ENCODE assay signal across 34 cellular contexts in the genomic region with DNA sequence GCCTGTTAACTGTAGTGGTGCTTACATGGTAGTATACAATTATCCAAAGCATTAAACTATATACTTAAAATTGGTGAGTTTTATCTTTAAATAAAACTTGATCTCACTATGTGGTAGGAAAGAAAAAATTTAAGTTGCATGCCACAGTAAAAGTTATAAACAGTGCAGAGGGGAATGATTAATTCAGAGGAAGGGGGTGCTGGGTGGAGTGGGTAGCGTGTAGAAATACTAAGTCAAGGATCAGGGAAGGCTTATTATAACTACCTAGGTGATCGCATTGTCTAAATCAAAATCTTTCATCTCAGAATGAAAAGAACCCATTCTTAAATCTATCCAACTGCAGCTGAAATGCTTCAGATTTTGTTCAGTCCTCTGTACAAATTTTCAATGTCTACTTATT.
"Had no signal": no experiment of that assay in that cellular context is flagged by ENCODE, and none has a peak within 500 bp of the region (broad histone marks: within the 10 kb centered on the region; RNA-seq: fewer than 3 reads in every experiment).

No MANE protein-coding gene starts in this region.

- H3K4me1 ChIP-seq: breast epithelium, colonic mucosa, esophagus squamous epithelium, gastroesophageal sphincter had no signal

- H3K4me1 Mint-ChIP-seq: activated CD4-positive, alpha-beta T cell treated with anti-CD3 and anti-CD28 coated beads for 36 hours; activated CD4-positive, alpha-beta T cell treated with anti-CD3 and anti-CD28 coated beads, Interleukin-2, amount 10 ng/mL, durations not matched to agents 24 days and 14 days; activated CD8-positive, alpha-beta memory T cell treated with anti-CD3 and anti-CD28 coated beads, Interleukin-2, amount 10 ng/mL, durations not matched to agents 7 days and 5 days; activated naive CD4-positive, alpha-beta T cell treated with anti-CD3 and anti-CD28 coated beads, Interleukin-2, amount 50 U/mL, for 24 hours; activated naive CD8-positive, alpha-beta T cell treated with anti-CD3 and anti-CD28 coated beads for 36 hours; activated naive CD8-positive, alpha-beta T cell treated with anti-CD3 and anti-CD28 coated beads, Interleukin-2, amount 50 U/mL, for 24 hours had no signal

- H3K4me3 ChIP-seq: adrenal gland, breast epithelium, cardiac muscle cell, colonic mucosa, esophagus squamous epithelium, gastroesophageal sphincter had no signal

- H3K27me3 Mint-ChIP-seq: activated CD4-positive, alpha-beta memory T cell treated with anti-CD3 and anti-CD28 coated beads for 36 hours; activated CD4-positive, alpha-beta T cell treated with anti-CD3 and anti-CD28 coated beads for 36 hours; activated CD4-positive, alpha-beta T cell treated with anti-CD3 and anti-CD28 coated beads, Interleukin-2, amount 10 ng/mL, durations not matched to agents 24 days and 14 days; activated CD8-positive, alpha-beta memory T cell treated with anti-CD3 and anti-CD28 coated beads, Interleukin-2, amount 10 ng/mL, durations not matched to agents 7 days and 5 days; activated naive CD4-positive, alpha-beta T cell treated with anti-CD3 and anti-CD28 coated beads, Interleukin-2, amount 50 U/mL, for 24 hours; activated naive CD8-positive, alpha-beta T cell treated with anti-CD3 and anti-CD28 coated beads for 36 hours; activated naive CD8-positive, alpha-beta T cell treated with anti-CD3 and anti-CD28 coated beads, Interleukin-2, amount 50 U/mL, for 24 hours; brain had no signal

- H3K27me3 ChIP-seq: adrenal gland, breast epithelium, cardiac muscle cell, colonic mucosa, esophagus squamous epithelium, gastroesophageal sphincter had no signal

- ATAC-seq: activated CD4-positive, alpha-beta T cell treated with anti-CD3 and anti-CD28 coated beads for 36 hours; activated CD8-positive, alpha-beta memory T cell treated with anti-CD3 and anti-CD28 coated beads, Interleukin-2, amount 10 ng/mL, durations not matched to agents 7 days and 5 days; activated CD8-positive, alpha-beta T cell treated with anti-CD3 and anti-CD28 coated beads, Interleukin-2, amount 10 ng/mL, durations not matched to agents 7 days and 5 days; activated naive CD8-positive, alpha-beta T cell treated with anti-CD3 and anti-CD28 coated beads, Interleukin-2, amount 50 U/mL, for 24 hours; gastroesophageal sphincter had no signal

- FAIRE-seq: endothelial cell of umbilical vein had no signal

- DNase-seq: activated CD4-positive, alpha-beta memory T cell treated with anti-CD3 and anti-CD28 coated beads for 36 hours; activated CD4-positive, alpha-beta T cell treated with anti-CD3 and anti-CD28 coated beads for 36 hours; activated CD4-positive, alpha-beta T cell treated with anti-CD3 and anti-CD28 coated beads, Interleukin-2, amount 10 ng/mL, durations not matched to agents 24 days and 14 days; activated CD4-positive, CD25-positive, alpha-beta regulatory T cell; activated CD4-positive, CD25-positive, alpha-beta regulatory T cell treated with anti-CD3 and anti-CD28 coated beads, Interleukin-2, amount 50 U/mL, for 72 hours; activated CD8-positive, alpha-beta memory T cell treated with anti-CD3 and anti-CD28 coated beads, Interleukin-2, amount 10 ng/mL, durations not matched to agents 7 days and 5 days; activated CD8-positive, alpha-beta memory T cell treated with anti-CD3 and anti-CD28 coated beads, Interleukin-2, amount 50 U/mL, for 4 hours; activated CD8-positive, alpha-beta T cell treated with anti-CD3 and anti-CD28 coated beads, Interleukin-2, amount 10 ng/mL, durations not matched to agents 7 days and 5 days; activated effector memory CD4-positive, alpha-beta T cell treated with anti-CD3 and anti-CD28 coated beads, Interleukin-2, amount 50 U/mL, for 16 hours; activated naive CD4-positive, alpha-beta T cell treated with anti-CD3 and anti-CD28 coated beads for 36 hours; activated naive CD8-positive, alpha-beta T cell treated with anti-CD3 and anti-CD28 coated beads for 36 hours; activated naive CD8-positive, alpha-beta T cell treated with anti-CD3 and anti-CD28 coated beads, Interleukin-2, amount 50 U/mL, for 24 hours; activated T-cell treated with anti-CD3 and anti-CD28 coated beads, Interleukin-2, amount 50 U/mL, for 1 hour; activated T-cell treated with anti-CD3 and anti-CD28 coated beads, Interleukin-2, amount 50 U/mL, for 48 hours; adrenal gland; amygdala; aorta; central memory CD4-positive, alpha-beta T cell; cerebellar nuclear complex; colonic mucosa; effector CD8-positive, alpha-beta T cell; esophagus squamous epithelium; foreskin melanocyte; head of caudate nucleus; T-helper 2 cell had no signal

- H3K27ac ChIP-seq: adrenal gland, breast epithelium, cardiac muscle cell, colonic mucosa, epithelial cell of prostate, esophagus squamous epithelium, gastroesophageal sphincter had no signal

- H3K27ac Mint-ChIP-seq: activated CD4-positive, alpha-beta memory T cell treated with anti-CD3 and anti-CD28 coated beads for 36 hours; activated CD4-positive, alpha-beta T cell treated with anti-CD3 and anti-CD28 coated beads for 36 hours; activated CD4-positive, alpha-beta T cell treated with anti-CD3 and anti-CD28 coated beads, Interleukin-2, amount 10 ng/mL, durations not matched to agents 24 days and 14 days; activated CD8-positive, alpha-beta memory T cell treated with anti-CD3 and anti-CD28 coated beads, Interleukin-2, amount 10 ng/mL, durations not matched to agents 7 days and 5 days; activated CD8-positive, alpha-beta T cell treated with anti-CD3 and anti-CD28 coated beads, Interleukin-2, amount 10 ng/mL, durations not matched to agents 7 days and 5 days; activated naive CD4-positive, alpha-beta T cell treated with anti-CD3 and anti-CD28 coated beads for 36 hours; activated naive CD4-positive, alpha-beta T cell treated with anti-CD3 and anti-CD28 coated beads, Interleukin-2, amount 50 U/mL, for 24 hours; activated naive CD8-positive, alpha-beta T cell treated with anti-CD3 and anti-CD28 coated beads for 36 hours; activated naive CD8-positive, alpha-beta T cell treated with anti-CD3 and anti-CD28 coated beads, Interleukin-2, amount 50 U/mL, for 24 hours; activated T-helper 1 cell treated with anti-CD3 and anti-CD28 coated beads, Interleukin-12 subunit alpha, Interleukin-12 subunit beta, Interleukin-2, Interleukin-4 antibody, amounts not matched to agents 30 ng/mL and 10 ng/mL and 1 ng/mL, durations not matched to agents 14 hours and 24 hours and 36 hours; activated T-helper 2 cell treated with anti-CD3 and anti-CD28 coated beads, Interferon-gamma antibody, Interleukin-2, Interleukin-4, amounts not matched to agents 10 μg/mL and 5 μg/mL and 100 μg/mL, durations not matched to agents 14 hours and 24 hours and 36 hours; brain had no signal

- H3K36me3 Mint-ChIP-seq: activated CD4-positive, alpha-beta memory T cell treated with anti-CD3 and anti-CD28 coated beads for 36 hours; activated CD8-positive, alpha-beta memory T cell treated with anti-CD3 and anti-CD28 coated beads, Interleukin-2, amount 10 ng/mL, durations not matched to agents 7 days and 5 days; activated naive CD4-positive, alpha-beta T cell treated with anti-CD3 and anti-CD28 coated beads, Interleukin-2, amount 50 U/mL, for 24 hours; activated naive CD8-positive, alpha-beta T cell treated with anti-CD3 and anti-CD28 coated beads for 36 hours had no signal

- H3K36me3 ChIP-seq: adrenal gland, breast epithelium, cardiac muscle cell, colonic mucosa, esophagus squamous epithelium, gastroesophageal sphincter had no signal

- H3K9me3 ChIP-seq: breast epithelium, colonic mucosa, esophagus squamous epithelium, gastroesophageal sphincter had no signal

- H3K4me3 Mint-ChIP-seq: activated CD4-positive, alpha-beta memory T cell treated with anti-CD3 and anti-CD28 coated beads for 36 hours; activated CD4-positive, alpha-beta T cell treated with anti-CD3 and anti-CD28 coated beads for 36 hours; activated CD4-positive, alpha-beta T cell treated with anti-CD3 and anti-CD28 coated beads, Interleukin-2, amount 10 ng/mL, durations not matched to agents 24 days and 14 days; activated CD8-positive, alpha-beta memory T cell treated with anti-CD3 and anti-CD28 coated beads, Interleukin-2, amount 10 ng/mL, durations not matched to agents 7 days and 5 days; activated CD8-positive, alpha-beta T cell treated with anti-CD3 and anti-CD28 coated beads, Interleukin-2, amount 10 ng/mL, durations not matched to agents 7 days and 5 days; activated naive CD4-positive, alpha-beta T cell treated with anti-CD3 and anti-CD28 coated beads for 36 hours; activated naive CD4-positive, alpha-beta T cell treated with anti-CD3 and anti-CD28 coated beads, Interleukin-2, amount 50 U/mL, for 24 hours; activated naive CD8-positive, alpha-beta T cell treated with anti-CD3 and anti-CD28 coated beads for 36 hours; activated naive CD8-positive, alpha-beta T cell treated with anti-CD3 and anti-CD28 coated beads, Interleukin-2, amount 50 U/mL, for 24 hours; activated T-helper 1 cell treated with anti-CD3 and anti-CD28 coated beads, Interleukin-12 subunit alpha, Interleukin-12 subunit beta, Interleukin-2, Interleukin-4 antibody, amounts not matched to agents 30 ng/mL and 10 ng/mL and 1 ng/mL, durations not matched to agents 14 hours and 24 hours and 36 hours; brain had no signal

- H3K9me3 Mint-ChIP-seq: activated CD4-positive, alpha-beta memory T cell treated with anti-CD3 and anti-CD28 coated beads for 36 hours; activated CD4-positive, alpha-beta T cell treated with anti-CD3 and anti-CD28 coated beads, Interleukin-2, amount 10 ng/mL, durations not matched to agents 24 days and 14 days; activated naive CD4-positive, alpha-beta T cell treated with anti-CD3 and anti-CD28 coated beads for 36 hours; activated naive CD4-positive, alpha-beta T cell treated with anti-CD3 and anti-CD28 coated beads, Interleukin-2, amount 50 U/mL, for 24 hours; activated naive CD8-positive, alpha-beta T cell treated with anti-CD3 and anti-CD28 coated beads for 36 hours; activated naive CD8-positive, alpha-beta T cell treated with anti-CD3 and anti-CD28 coated beads, Interleukin-2, amount 50 U/mL, for 24 hours; activated T-helper 1 cell treated with anti-CD3 and anti-CD28 coated beads, Interleukin-12 subunit alpha, Interleukin-12 subunit beta, Interleukin-2, Interleukin-4 antibody, amounts not matched to agents 30 ng/mL and 10 ng/mL and 1 ng/mL, durations not matched to agents 14 hours and 24 hours and 36 hours; activated T-helper 2 cell treated with anti-CD3 and anti-CD28 coated beads, Interferon-gamma antibody, Interleukin-2, Interleukin-4, amounts not matched to agents 10 μg/mL and 5 μg/mL and 100 μg/mL, durations not matched to agents 14 hours and 24 hours and 36 hours had no signal
